ENCODE assay signal across 10 cellular contexts in the genomic region with DNA sequence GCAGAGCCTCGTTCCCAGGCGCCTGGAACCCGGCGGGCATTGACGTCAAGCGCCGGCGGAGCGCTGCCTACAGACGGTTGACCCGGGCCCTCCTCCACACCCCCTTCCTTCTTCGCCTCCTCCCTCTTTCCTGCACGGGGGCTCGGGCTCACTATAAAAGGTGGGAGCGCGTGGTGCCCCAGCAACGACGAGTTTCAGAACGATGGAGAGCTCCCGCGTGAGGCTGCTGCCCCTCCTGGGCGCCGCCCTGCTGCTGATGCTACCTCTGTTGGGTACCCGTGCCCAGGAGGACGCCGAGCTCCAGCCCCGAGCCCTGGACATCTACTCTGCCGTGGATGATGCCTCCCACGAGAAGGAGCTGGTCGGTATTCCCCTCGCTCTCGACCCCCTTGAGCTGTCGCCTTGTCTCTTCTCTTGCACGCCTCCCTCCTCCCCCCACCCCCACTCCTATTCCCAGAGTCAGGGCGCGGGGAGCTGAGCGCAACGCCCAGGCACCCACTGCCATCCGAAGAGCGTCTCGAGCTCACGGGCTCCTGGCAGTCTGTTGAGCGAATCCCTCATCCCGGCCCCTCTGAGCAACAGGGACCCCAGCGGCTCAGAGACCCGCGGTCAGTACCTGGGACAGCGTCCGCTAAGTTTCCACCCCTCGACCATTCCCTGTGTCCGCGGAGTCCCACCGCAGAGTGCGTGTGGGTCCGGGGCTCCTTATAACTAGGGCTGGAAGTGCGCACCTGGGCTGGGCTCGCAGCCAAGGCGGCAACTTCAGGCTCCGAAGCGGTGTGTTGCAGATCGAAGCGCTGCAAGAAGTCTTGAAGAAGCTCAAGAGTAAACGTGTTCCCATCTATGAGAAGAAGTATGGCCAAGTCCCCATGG. TPM values are rescaled to one million over a fixed set of nuclear protein-coding genes. Genes with fewer than 3 reads are reported as not detected.
A peak's percentile ranks its signal among the peaks of the same experiment; 100 is the strongest.
DNase-seq lines count a peak whose midpoint lies in the region; ATAC-seq and TF ChIP-seq lines count a peak whose summit lies in the region.
"Had no signal": no experiment of that assay in that cellular context is flagged by ENCODE, and none has a peak within 500 bp of the region (broad histone marks: within the 10 kb centered on the region; RNA-seq: fewer than 3 reads in every experiment).

Gene CARTPT, plus strand, starts transcription at position 184 of the 873 bp plus-strand sequence. Its CDS starts 19 bp downstream, at position 203.

- no peak for TF ChIP-seq CTCF in cardiac muscle cell (IDR thresholded peaks at IDR 0.05; ENCODE audit: low read depth, low read length)
- no peak for TF ChIP-seq CTCF in right atrium auricular region (IDR thresholded peaks at IDR 0.05)
- no peak for TF ChIP-seq CTCF in WTC11 (IDR thresholded peaks at IDR 0.05)
- no peak for TF ChIP-seq CTCF in upper lobe of right lung (IDR thresholded peaks at IDR 0.05)

- H3K4me3 ChIP-seq in cardiac muscle cell, result no peak within 1 kb of the TSS
- no peak within 1 kb of the TSS for H3K4me3 ChIP-seq in right atrium auricular region
- H3K4me3 ChIP-seq in iPS DF 6.9 (ENCODE audit: low read length), result no peak within 1 kb of the TSS
- H3K4me3 ChIP-seq in upper lobe of right lung, result no peak within 1 kb of the TSS

- H3K4me3 Mint-ChIP-seq in WTC11, result peak within 1 kb of the TSS; percentile 65

- no peaks in the 10 kb centered on the region for H3K9me3 Mint-ChIP-seq in WTC11

- no peak within 1 kb of the TSS for H3K27ac ChIP-seq in cardiac muscle cell
- H3K27ac ChIP-seq in right atrium auricular region, result no peak within 1 kb of the TSS
- no peak within 1 kb of the TSS for H3K27ac ChIP-seq in iPS DF 6.9 (ENCODE audit: low read length)
- H3K27ac ChIP-seq in upper lobe of right lung, result no peak within 1 kb of the TSS

- DNase-seq in cardiac muscle cell (ENCODE audit: low read depth in 1 of 2, low spot score in 1 of 2), result peak; percentile 42 to 86
- no peak for DNase-seq in right atrium auricular region (ENCODE audit: low spot score)
- peak; percentile 80 for DNase-seq in WTC11 (ENCODE audit: low spot score)
- DNase-seq in iPS DF 6.9 (ENCODE audit: low read depth, low spot score), result peak; percentile 43
- DNase-seq in upper lobe of right lung, result no peak
- DNase-seq in KG1 (lab: John Stamatoyannopoulos, UW), result no peak
- DNase-seq in HEK293T (ENCODE audit: extremely low spot score), result no peak
- DNase-seq: NCI-H2081 treated with DMSO at 0.1 percent for 48 hours had no signal

- no peak within 1 kb of the TSS for H3K27ac Mint-ChIP-seq in WTC11
- H3K27ac Mint-ChIP-seq: CD14-positive monocyte had no signal

- H3K27me3 Mint-ChIP-seq in WTC11 (ENCODE audit: low read depth), result peaks cover 77% of the 10 kb centered on the region

- H3K36me3 Mint-ChIP-seq in WTC11, result no peaks in the 10 kb centered on the region
- H3K36me3 Mint-ChIP-seq: CD14-positive monocyte had no signal

- ATAC-seq in WTC11 (peak; percentile 92), upper lobe of right lung (peak; percentile 49), HG02938 (IDR thresholded peaks at IDR 0.05; ENCODE audit: unreplicated experiment) (no peak)

- intact Hi-C loops in upper lobe of right lung (cut with DNase I), result no loop called here

- no CpG with 5 or more reads among the region's 63 CpGs for WGBS in iPS DF 6.9 (ENCODE audit: insufficient coverage, insufficient read length)

- no peaks in the 10 kb centered on the region for H3K9me3 ChIP-seq in cardiac muscle cell (ENCODE audit: low read depth)
- no peaks in the 10 kb centered on the region for H3K9me3 ChIP-seq in right atrium auricular region
- no peaks in the 10 kb centered on the region for H3K9me3 ChIP-seq in iPS DF 6.9 (ENCODE audit: control insufficient read depth, insufficient read depth, low read length)
- no peaks in the 10 kb centered on the region for H3K9me3 ChIP-seq in upper lobe of right lung

- POLR2A ChIA-PET in WTC11 (lab: Charles Lee) (interaction anchor here (0.9 kb wide), 1 partner anchor 10 kb away, joined by 3 read pairs; no protein-coding TSS in a partner anchor), HEK293T (lab: Yijun Ruan, JAX) (no interaction called here)

- H3K36me3 ChIP-seq in cardiac muscle cell (no peaks in the 10 kb centered on the region), right atrium auricular region (no peaks in the 10 kb centered on the region), iPS DF 6.9 (ENCODE audit: control insufficient read depth, insufficient read depth, low read length) (no peaks in the 10 kb centered on the region), upper lobe of right lung (no peaks in the 10 kb centered on the region)

- no peaks in the 10 kb centered on the region for H3K4me1 ChIP-seq in cardiac muscle cell (ENCODE audit: low read depth)
- no peaks in the 10 kb centered on the region for H3K4me1 ChIP-seq in right atrium auricular region
- no peaks in the 10 kb centered on the region for H3K4me1 ChIP-seq in iPS DF 6.9 (ENCODE audit: control insufficient read depth, insufficient read depth, low read length)
- no peaks in the 10 kb centered on the region for H3K4me1 ChIP-seq in upper lobe of right lung

- H3K4me1 Mint-ChIP-seq in WTC11, result peaks cover 10% of the 10 kb centered on the region
- H3K4me1 Mint-ChIP-seq: CD14-positive monocyte had no signal

- H3K27me3 ChIP-seq in cardiac muscle cell (peaks cover 94% of the 10 kb centered on the region), right atrium auricular region (peaks cover 0 to 10% of the 10 kb centered on the region in 2 donors), iPS DF 6.9 (ENCODE audit: control insufficient read depth, insufficient read depth, low read length) (peaks cover 7% of the 10 kb centered on the region; the same call in 1 of the 2 replicates), upper lobe of right lung (peaks cover 53% of the 10 kb centered on the region)

- CTCF ChIA-PET in WTC11 (lab: Charles Lee) (interaction anchor here (0.8 to 2.0 kb wide), 8 partner anchors 15 to 118 kb away, joined by 3 to 19 read pairs (median 4); no protein-coding TSS in a partner anchor), HEK293T (lab: Yijun Ruan, JAX) (no interaction called here)

TF ChIP-seq in WTC11, 78 proteins besides CTCF, POLR2A, EP300 and RAD21 (continues in another document):
- TF ChIP-seq ZNF138 (CRISPR knock-in tag; conservative IDR thresholded peaks at IDR 0.05), result no peak
- peak; percentile 77 for TF ChIP-seq CREM (CRISPR knock-in tag; IDR thresholded peaks at IDR 0.05)
- no peak for TF ChIP-seq ERG (CRISPR knock-in tag; IDR thresholded peaks at IDR 0.05)
- no peak for TF ChIP-seq NFE2L1 (CRISPR knock-in tag; IDR thresholded peaks at IDR 0.05)
- TF ChIP-seq ETV6 (CRISPR knock-in tag; IDR thresholded peaks at IDR 0.05), result peak; percentile 72; the same call in 1 of the 2 replicates
- peak; percentile 54; the same call in 1 of the 2 replicates for TF ChIP-seq MYBL2 (CRISPR knock-in tag; IDR thresholded peaks at IDR 0.05)
- TF ChIP-seq GABPB1 (CRISPR knock-in tag; IDR thresholded peaks at IDR 0.05), result no peak
- TF ChIP-seq SMAD4 (CRISPR knock-in tag; IDR thresholded peaks at IDR 0.05), result peak; percentile 5
- TF ChIP-seq ZNF423 (CRISPR knock-in tag; IDR thresholded peaks at IDR 0.05), result no peak

TF ChIP-seq in HEK293T, 16 proteins besides CTCF, POLR2A, EP300 and RAD21:
- no peak for TF ChIP-seq FOXA1 (IDR thresholded peaks at IDR 0.05)
- no peak for TF ChIP-seq FOXM1 (IDR thresholded peaks at IDR 0.05; ENCODE audit: borderline replicate concordance)
- TF ChIP-seq, protein P1, sequence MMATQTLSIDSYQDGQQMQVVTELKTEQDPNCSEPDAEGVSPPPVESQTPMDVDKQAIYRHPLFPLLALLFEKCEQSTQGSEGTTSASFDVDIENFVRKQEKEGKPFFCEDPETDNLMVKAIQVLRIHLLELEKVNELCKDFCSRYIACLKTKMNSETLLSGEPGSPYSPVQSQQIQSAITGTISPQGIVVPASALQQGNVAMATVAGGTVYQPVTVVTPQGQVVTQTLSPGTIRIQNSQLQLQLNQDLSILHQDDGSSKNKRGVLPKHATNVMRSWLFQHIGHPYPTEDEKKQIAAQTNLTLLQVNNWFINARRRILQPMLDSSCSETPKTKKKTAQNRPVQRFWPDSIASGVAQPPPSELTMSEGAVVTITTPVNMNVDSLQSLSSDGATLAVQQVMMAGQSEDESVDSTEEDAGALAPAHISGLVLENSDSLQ (IDR thresholded peaks at IDR 0.05), result no peak
- no peak for TF ChIP-seq TARDBP (IDR thresholded peaks at IDR 0.05)
- TF ChIP-seq CTBP1 (IDR thresholded peaks at IDR 0.05; ENCODE audit: borderline replicate concordance), result no peak
- TF ChIP-seq FOXK2 (IDR thresholded peaks at IDR 0.05), result no peak
- no peak for TF ChIP-seq SUZ12 (IDR thresholded peaks at IDR 0.05)
- no peak for TF ChIP-seq ARNT (IDR thresholded peaks at IDR 0.05)
- TF ChIP-seq LEF1 (IDR thresholded peaks at IDR 0.05; ENCODE audit: borderline replicate concordance), result no peak
- no peak for TF ChIP-seq L3MBTL2 (conservative IDR thresholded peaks at IDR 0.05)
- no peak for TF ChIP-seq ZNF384 (IDR thresholded peaks at IDR 0.05)
- no peak for TF ChIP-seq ELF4 (IDR thresholded peaks at IDR 0.05)
- TF ChIP-seq SP1 (IDR thresholded peaks at IDR 0.05), result no peak
- TF ChIP-seq BHLHE40 (IDR thresholded peaks at IDR 0.05; ENCODE audit: borderline replicate concordance), result no peak
- no peak for TF ChIP-seq HDGF (IDR thresholded peaks at IDR 0.05; ENCODE audit: borderline replicate concordance)
- TF ChIP-seq NFRKB (IDR thresholded peaks at IDR 0.05), result no peak
TF ChIP-seq in HEK293T: peak in this region for 0.

RNA-seq across cellular contexts. Expression of gene CARTPT, which starts in this region (rescaled TPM):
- not detected in 2 replicates for total RNA-seq in cardiac muscle cell
- not detected in 2 replicates for polyA plus RNA-seq in cardiac muscle cell
- total RNA-seq in right atrium auricular region, result not detected
- total RNA-seq in WTC11 (2021), result not detected in 3 replicates
- not detected for total RNA-seq in upper lobe of right lung
- polyA plus RNA-seq: CD14-positive monocyte had no signal

Comparison
In these comparisons a context has a peak if more than half of its experiments do, and no peak if none do; other contexts are left out.
1. Peak in DNase-seq in cardiac muscle cell; RNA of the gene not detected or under 1 TPM.
2. Peak in DNase-seq and ATAC-seq in WTC11; RNA of the gene not detected or under 1 TPM.
3. Peak in ATAC-seq in upper lobe of right lung; RNA of the gene not detected or under 1 TPM.